In the genomic region with DNA sequence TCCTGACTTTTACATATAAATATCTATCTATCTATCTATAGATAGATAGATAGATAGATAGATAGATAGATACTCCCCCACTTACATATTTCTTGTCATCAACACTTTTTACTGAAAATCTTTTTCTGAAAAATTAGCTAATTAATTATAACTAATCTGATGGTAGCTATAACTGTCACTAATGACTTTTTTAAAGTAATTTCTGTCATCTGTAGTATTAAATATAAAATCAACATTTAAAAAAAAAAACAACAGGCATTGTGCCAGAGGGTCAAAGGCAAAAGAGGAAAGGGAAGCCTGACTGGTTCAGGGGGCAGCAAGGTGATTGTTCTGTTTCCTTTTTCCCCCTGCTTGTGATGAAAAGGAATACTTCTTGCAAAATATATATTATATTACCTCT, we compare ENCODE assay signal across 8 cellular contexts.
DNase-seq lines count a peak whose midpoint lies in the region; ATAC-seq, FAIRE-seq and TF ChIP-seq lines count a peak whose summit lies in the region.
"Not testable (repeated sequence)": the region's sequence is repeated elsewhere in the genome, so short reads cannot be mapped to it uniquely, and the experiment has no call there.

No MANE protein-coding gene starts in this region.

- not testable (repeated sequence) for FAIRE-seq in endothelial cell of umbilical vein (lab: Jason Lieb, UNC)

- dilution Hi-C loops in endothelial cell of umbilical vein (cut with MboI; ENCODE audit: extremely low pct_ligation_motif_present, low sequenced_read_pairs), result not testable (repeated sequence)

- H3K4me1 ChIP-seq in ACC112 (ENCODE audit: control insufficient read depth, insufficient read depth, low read length, unreplicated experiment); cardiac muscle cell (ENCODE audit: low read depth); psoas muscle: not testable (repeated sequence)
- peaks cover 19% of the 10 kb centered on the region for H3K4me1 ChIP-seq in endothelial cell of umbilical vein (ENCODE audit: control insufficient read depth, extremely low read depth, insufficient read depth, low read length)
- peaks cover 18% of the 10 kb centered on the region for H3K4me1 ChIP-seq in skeletal muscle satellite cell (ENCODE audit: control insufficient read depth, insufficient read depth, low read length)

- not testable (repeated sequence) for H3K27me3 ChIP-seq in ACC112 (ENCODE audit: insufficient read depth, low read length); endothelial cell of umbilical vein (ENCODE audit: control insufficient read depth in 2 of 2, insufficient read depth in 2 of 2, low read length in 2 of 2); cardiac muscle cell; kidney epithelial cell (ENCODE audit: control insufficient read depth, insufficient read depth, low read length); psoas muscle (ENCODE audit: insufficient read depth in 3 of 3, low read length in 2 of 3); skeletal muscle satellite cell (ENCODE audit: control insufficient read depth, insufficient read depth, low read length)

- H3K36me3 ChIP-seq in ACC112 (ENCODE audit: insufficient read depth, low read length); endothelial cell of umbilical vein (ENCODE audit: control insufficient read depth in 2 of 2, extremely low read depth in 1 of 2, insufficient read depth in 2 of 2, low read length in 2 of 2); cardiac muscle cell; kidney epithelial cell (ENCODE audit: control insufficient read depth, insufficient read depth, low read length); psoas muscle (ENCODE audit: insufficient read depth in 1 of 2, low read depth in 1 of 2); skeletal muscle satellite cell (ENCODE audit: insufficient read depth, low read length): not testable (repeated sequence)

- not testable (repeated sequence) for H3K9me3 Mint-ChIP-seq in nephron progenitor cell

- H3K4me1 Mint-ChIP-seq in nephron progenitor cell, result peaks cover 41% of the 10 kb centered on the region

- H3K4me3 Mint-ChIP-seq in nephron progenitor cell, result peak overlapping the region; percentile 40

- H3K27ac Mint-ChIP-seq in nephron progenitor cell, result not testable (repeated sequence)

- POLR2A ChIA-PET in endothelial cell of umbilical vein (lab: Charles Lee), result not testable (repeated sequence)

- H3K36me3 Mint-ChIP-seq in nephron progenitor cell (ENCODE audit: low read depth), result not testable (repeated sequence)

- not testable (repeated sequence) for BruUV-seq in endothelial cell of umbilical vein (replicated peaks; lab: Mats Ljungman, UMichigan)

- not testable (repeated sequence) for TF ChIP-seq POLR2A in endothelial cell of umbilical vein (IDR thresholded peaks at IDR 0.05; ENCODE audit: low read depth, low read length)

- H3K4me2 ChIP-seq in endothelial cell of umbilical vein (ENCODE audit: insufficient read depth, low read length) (peak overlapping the region; percentile 55), skeletal muscle satellite cell (ENCODE audit: low read length) (peak overlapping the region; percentile 78)

- H3K27ac ChIP-seq in ACC112 (ENCODE audit: low read depth, low read length) (peak overlapping the region; percentile 66; the same call in 1 of the 2 replicates), endothelial cell of umbilical vein (ENCODE audit: insufficient read depth, low read depth, low read length) (peak overlapping the region; percentile 60), cardiac muscle cell (peak overlapping the region; percentile 73), psoas muscle (peak overlapping the region; percentile 48)

- CTCF ChIA-PET in endothelial cell of umbilical vein (lab: Charles Lee), result interaction anchor here (0.6 kb wide), 1 partner anchor 19 kb away, joined by 3 read pairs; no protein-coding TSS in a partner anchor

- not testable (repeated sequence) for H4K20me1 ChIP-seq in endothelial cell of umbilical vein (replicated peaks; ENCODE audit: control insufficient read depth, extremely low read depth, insufficient read depth, low read length)

- not testable (repeated sequence) for H2AFZ ChIP-seq in ACC112 (ENCODE audit: low read length, unreplicated experiment); endothelial cell of umbilical vein (ENCODE audit: low read depth, low read length)

- not testable (repeated sequence) for H3K9me3 ChIP-seq in endothelial cell of umbilical vein (replicated peaks; ENCODE audit: control insufficient read depth, insufficient read depth, low read length); cardiac muscle cell (ENCODE audit: low read depth); psoas muscle; skeletal muscle satellite cell (replicated peaks; ENCODE audit: low read length)

- not testable (repeated sequence) for ATAC-seq in psoas muscle

- TF ChIP-seq CTCF in cardiac fibroblast (IDR thresholded peaks at IDR 0.05; ENCODE audit: low read depth, low read length); endothelial cell of umbilical vein (IDR thresholded peaks at IDR 0.05; ENCODE audit: extremely low read depth in 1 of 2, insufficient read depth in 1 of 2, low read depth in 1 of 2, low read length in 2 of 2); cardiac muscle cell (IDR thresholded peaks at IDR 0.05; ENCODE audit: low read depth, low read length); kidney epithelial cell (IDR thresholded peaks at IDR 0.05; ENCODE audit: insufficient read depth, low read length, poor library complexity, severe bottlenecking); nephron progenitor cell (IDR thresholded peaks at IDR 0.05); psoas muscle (IDR thresholded peaks at IDR 0.05): not testable (repeated sequence)

- H3K9me1 ChIP-seq in endothelial cell of umbilical vein (replicated peaks; ENCODE audit: control insufficient read depth, extremely low read depth, insufficient read depth, low read length), result not testable (repeated sequence)

- intact Hi-C loops in endothelial cell of umbilical vein (cut with micrococcal nuclease); psoas muscle (cut with DNase I): not testable (repeated sequence)

- H3K27me3 Mint-ChIP-seq in nephron progenitor cell (ENCODE audit: low read depth, poor library complexity), result not testable (repeated sequence)

- H3K4me3 ChIP-seq in ACC112 (ENCODE audit: low read depth, low read length) (peak overlapping the region; percentile 58; the same call in 1 of the 2 replicates), cardiac fibroblast (replicated peaks in 1 of 2; ENCODE audit: low read depth in 2 of 2, low read length in 2 of 2) (peak overlapping the region; percentile 3 to 45), endothelial cell of umbilical vein (replicated peaks in 1 of 3; ENCODE audit: insufficient read depth in 1 of 3, low read depth in 1 of 3, low read length in 3 of 3) (peak overlapping the region in 2 of 3 experiments; percentile 23 to 72), kidney epithelial cell (ENCODE audit: low read depth, low read length) (peak overlapping the region; percentile 7), psoas muscle (peak overlapping the region; percentile 55), skeletal muscle satellite cell (ENCODE audit: low read length) (peak overlapping the region; percentile 62)
- H3K4me3 ChIP-seq in cardiac muscle cell, result not testable (repeated sequence)

- H3K9ac ChIP-seq in endothelial cell of umbilical vein (replicated peaks; ENCODE audit: extremely low read depth, insufficient read depth, low read length), result peak overlapping the region; percentile 16
- peak overlapping the region; percentile 81 for H3K9ac ChIP-seq in skeletal muscle satellite cell (ENCODE audit: low read depth, low read length)

- peaks cover 12% of the 10 kb centered on the region for H3K79me2 ChIP-seq in ACC112 (ENCODE audit: control insufficient read depth, insufficient read depth, low read length, unreplicated experiment)
- H3K79me2 ChIP-seq in endothelial cell of umbilical vein (ENCODE audit: control insufficient read depth, insufficient read depth, low read length), result not testable (repeated sequence)

- DNase-seq in cardiac fibroblast (ENCODE audit: low read depth in 2 of 2); cardiac muscle cell (ENCODE audit: low read depth in 1 of 2, low spot score in 1 of 2); kidney epithelial cell (ENCODE audit: low read depth); nephron progenitor cell; psoas muscle: not testable (repeated sequence)
- peak; percentile 52 for DNase-seq in endothelial cell of umbilical vein (ENCODE audit: low read depth, low spot score)
